Comparison of ENCODE assay signal across 17 cellular contexts in the genomic region with DNA sequence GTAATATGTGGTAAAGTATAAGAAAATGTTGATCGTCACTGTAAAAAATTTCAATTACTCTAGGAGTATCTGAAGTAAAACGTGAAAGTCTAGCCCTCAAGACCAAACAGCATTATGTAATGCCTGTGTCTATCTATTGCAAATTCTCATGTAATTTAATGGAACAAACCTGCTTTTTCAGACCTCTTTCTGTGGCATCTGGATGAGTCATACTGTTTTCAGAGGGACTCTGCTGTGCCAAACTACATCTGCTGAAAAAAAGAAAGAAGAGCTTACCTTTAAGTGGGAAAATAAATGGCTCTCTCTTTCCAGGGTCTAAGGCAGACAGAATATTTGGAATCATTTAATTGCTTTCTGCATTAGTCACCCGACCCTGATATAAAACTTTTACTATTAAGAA.
"Had no signal": no experiment of that assay in that cellular context is flagged by ENCODE, and none has a peak within 500 bp of the region (broad histone marks: within the 10 kb centered on the region; RNA-seq: fewer than 3 reads in every experiment).

No MANE protein-coding gene starts in this region.

- H3K4me2 ChIP-seq: hepatocyte, smooth muscle cell had no signal

- H3K27me3 ChIP-seq: cardiac muscle cell, colonic mucosa, hepatocyte, tibial artery had no signal

- H2AFZ ChIP-seq: hepatocyte had no signal

- DNase-seq: activated CD4-positive, alpha-beta memory T cell treated with anti-CD3 and anti-CD28 coated beads for 36 hours; activated CD4-positive, alpha-beta T cell treated with anti-CD3 and anti-CD28 coated beads for 1 hour; activated gamma-delta T cell; activated naive CD8-positive, alpha-beta T cell treated with anti-CD3 and anti-CD28 coated beads for 36 hours; activated T-cell treated with anti-CD3 and anti-CD28 coated beads, Interleukin-2, amount 50 U/mL, for 48 hours; aorta; colonic mucosa; effector CD8-positive, alpha-beta T cell; kidney glomerular epithelial cell; lower lobe of right lung; natural killer cell; right cardiac atrium; T-helper 9 cell; tibial artery had no signal

- ATAC-seq: lower lobe of right lung, natural killer cell, right cardiac atrium had no signal

- H3K36me3 ChIP-seq: cardiac muscle cell, colonic mucosa, lower lobe of right lung, tibial artery had no signal

- H3K27ac ChIP-seq: cardiac muscle cell, colonic mucosa, hepatocyte, lower lobe of right lung, tibial artery had no signal

- H3K9me3 ChIP-seq: colonic mucosa, lower lobe of right lung, tibial artery had no signal

- H3K4me1 ChIP-seq: colonic mucosa, lower lobe of right lung, tibial artery had no signal

- H3K4me3 ChIP-seq: cardiac muscle cell, colonic mucosa, hepatocyte, lower lobe of right lung, smooth muscle cell, tibial artery had no signal
